8 cellular contexts compared by ENCODE assay signal in genomic region chr3:48952510-48953118, GRCh38. TPM values are rescaled to one million over a fixed set of nuclear protein-coding genes. Genes with fewer than 3 reads are reported as not detected.
DNase-seq lines count a peak whose midpoint lies in the region; ATAC-seq and TF ChIP-seq lines count a peak whose summit lies in the region.

No MANE protein-coding gene starts in this region.

- no peaks in the 10 kb centered on the region for H3K27me3 Mint-ChIP-seq in activated naive CD8-positive, alpha-beta T cell treated with anti-CD3 and anti-CD28 coated beads, Interleukin-2, amount 10 ng/mL, durations not matched to agents 7 days and 5 days

- H3K36me3 Mint-ChIP-seq in activated naive CD8-positive, alpha-beta T cell treated with anti-CD3 and anti-CD28 coated beads, Interleukin-2, amount 10 ng/mL, durations not matched to agents 7 days and 5 days: peaks cover 11% of the 10 kb centered on the region

- peaks cover 9% of the 10 kb centered on the region for H3K4me1 Mint-ChIP-seq in activated naive CD8-positive, alpha-beta T cell treated with anti-CD3 and anti-CD28 coated beads, Interleukin-2, amount 10 ng/mL, durations not matched to agents 7 days and 5 days

- peak; percentile 61 for TF ChIP-seq CTCF in GM12874 (IDR thresholded peaks at IDR 0.05; ENCODE audit: insufficient read depth, low read depth, low read length)

- POLR2A ChIA-PET in activated naive CD8-positive, alpha-beta T cell treated with anti-CD3 and anti-CD28 coated beads, Interleukin-2, amount 10 ng/mL, durations not matched to agents 7 days and 5 days (lab: Charles Lee): no interaction called here

- peak overlapping the region; percentile 34 for H3K27ac Mint-ChIP-seq in activated naive CD8-positive, alpha-beta T cell treated with anti-CD3 and anti-CD28 coated beads, Interleukin-2, amount 10 ng/mL, durations not matched to agents 7 days and 5 days

- H3K4me3 Mint-ChIP-seq in activated naive CD8-positive, alpha-beta T cell treated with anti-CD3 and anti-CD28 coated beads, Interleukin-2, amount 10 ng/mL, durations not matched to agents 7 days and 5 days: no peak overlapping the region

- DNase-seq in OCI-M1 (lab: John Stamatoyannopoulos, UW): peak; percentile 17
- DNase-seq in activated naive CD8-positive, alpha-beta T cell treated with anti-CD3 and anti-CD28 coated beads, Interleukin-2, amount 10 ng/mL, durations not matched to agents 7 days and 5 days: peak; percentile 43
- peak; percentile 31 for DNase-seq in kidney tubule cell (ENCODE audit: low spot score)
- DNase-seq in stimulated activated CD8-positive, alpha-beta memory T cell treated with anti-CD3 and anti-CD28 coated beads, Interleukin-7, amount 100 ng/mL, for 4 hours (ENCODE audit: low read depth in 2 of 2): peak; percentile 10 to 15
- DNase-seq in NCI-H1436 (lab: John Stamatoyannopoulos, UW): no peak
- DNase-seq in GM19238 (ENCODE audit: insufficient read length, low spot score): no peak

- H3K9me3 Mint-ChIP-seq in activated naive CD8-positive, alpha-beta T cell treated with anti-CD3 and anti-CD28 coated beads, Interleukin-2, amount 10 ng/mL, durations not matched to agents 7 days and 5 days: no peaks in the 10 kb centered on the region

- peak; percentile 45 for ATAC-seq in activated naive CD8-positive, alpha-beta T cell treated with anti-CD3 and anti-CD28 coated beads, Interleukin-2, amount 10 ng/mL, durations not matched to agents 7 days and 5 days (ENCODE audit: low read depth)
- ATAC-seq in GM21529 (IDR thresholded peaks at IDR 0.05; ENCODE audit: unreplicated experiment): no peak

RNA-seq across cellular contexts. Expression of gene ARIH2, which starts 34.0 kb away (rescaled TPM):
- total RNA-seq in activated naive CD8-positive, alpha-beta T cell treated with anti-CD3 and anti-CD28 coated beads, Interleukin-2, amount 10 ng/mL, durations not matched to agents 7 days and 5 days: 100 to 1,000 TPM; 108 to 118 TPM

RNA-seq across cellular contexts. Expression of gene P4HTM, which starts 37.4 kb away (rescaled TPM):
- total RNA-seq in activated naive CD8-positive, alpha-beta T cell treated with anti-CD3 and anti-CD28 coated beads, Interleukin-2, amount 10 ng/mL, durations not matched to agents 7 days and 5 days: 10 to 100 TPM; 57.4 to 57.7 TPM

RNA-seq across cellular contexts. Expression of gene SLC25A20, which starts 53.9 kb away (rescaled TPM):
- total RNA-seq in activated naive CD8-positive, alpha-beta T cell treated with anti-CD3 and anti-CD28 coated beads, Interleukin-2, amount 10 ng/mL, durations not matched to agents 7 days and 5 days: 10 to 100 TPM; 27.5 to 28.3 TPM

RNA-seq across cellular contexts. Expression of gene WDR6, which starts 54.6 kb away (rescaled TPM):
- total RNA-seq in activated naive CD8-positive, alpha-beta T cell treated with anti-CD3 and anti-CD28 coated beads, Interleukin-2, amount 10 ng/mL, durations not matched to agents 7 days and 5 days: 100 to 1,000 TPM; 185 to 207 TPM

Comparison
In these comparisons a context has a peak if more than half of its experiments do, and no peak if none do; other contexts are left out.
1. DNase-seq: peak in OCI-M1 (single experiment), activated naive CD8-positive, alpha-beta T cell treated with anti-CD3 and anti-CD28 coated beads, Interleukin-2, amount 10 ng/mL, durations not matched to agents 7 days and 5 days (single experiment), kidney tubule cell (single experiment) and stimulated activated CD8-positive, alpha-beta memory T cell treated with anti-CD3 and anti-CD28 coated beads, Interleukin-7, amount 100 ng/mL, for 4 hours (2 of 2); none in NCI-H1436 (single experiment) and GM19238 (single experiment).